ENCODE assay signal across 10 cellular contexts in the genomic region with DNA sequence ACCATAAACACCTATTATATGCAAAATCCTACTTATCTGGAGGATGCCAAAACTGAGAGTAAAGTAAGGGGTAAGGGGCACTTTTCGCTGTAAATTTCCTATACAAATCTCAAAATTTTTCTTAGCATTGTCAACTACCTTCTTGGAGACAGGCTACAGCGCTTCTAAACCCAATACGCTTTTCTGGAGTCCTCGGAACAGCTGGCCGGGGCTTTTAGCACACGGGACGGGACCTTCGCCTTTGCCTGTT. TPM values are rescaled to one million over a fixed set of nuclear protein-coding genes. Genes with fewer than 3 reads are reported as not detected.
DNase-seq lines count a peak whose midpoint lies in the region; ATAC-seq and TF ChIP-seq lines count a peak whose summit lies in the region.
"Had no signal": no experiment of that assay in that cellular context is flagged by ENCODE, and none has a peak within 500 bp of the region (broad histone marks: within the 10 kb centered on the region; RNA-seq: fewer than 3 reads in every experiment).

No MANE protein-coding gene starts in this region.

- no peak for TF ChIP-seq POLR2A in esophagus squamous epithelium (IDR thresholded peaks at IDR 0.05)

- no peak for TF ChIP-seq CTCF in esophagus squamous epithelium (IDR thresholded peaks at IDR 0.05)
- no peak for TF ChIP-seq CTCF in neural crest cell (conservative IDR thresholded peaks at IDR 0.05)

- peak overlapping the region; percentile 71 for H3K4me3 Mint-ChIP-seq in neural crest cell

- H3K36me3 ChIP-seq in esophagus squamous epithelium = no peaks in the 10 kb centered on the region

- peaks cover 98% of the 10 kb centered on the region for H3K27me3 Mint-ChIP-seq in neural crest cell (ENCODE audit: low read depth)

- H3K9me3 Mint-ChIP-seq in neural crest cell = no peaks in the 10 kb centered on the region

- no peaks in the 10 kb centered on the region for H3K36me3 Mint-ChIP-seq in neural crest cell (ENCODE audit: low read depth)

- peaks cover 25% of the 10 kb centered on the region for H3K4me1 Mint-ChIP-seq in neural crest cell

- H3K4me1 ChIP-seq in esophagus squamous epithelium = peaks cover 0 to 25% (median 19%) of the 10 kb centered on the region in 3 donors

- no peaks in the 10 kb centered on the region for H3K9me3 ChIP-seq in esophagus squamous epithelium

- intact Hi-C loops in Right ventricle myocardium inferior (cut with DNase I) = no loop called here
- intact Hi-C loops in cardiac septum (cut with DNase I) = no loop called here
- intact Hi-C loops in esophagus squamous epithelium (cut with DNase I) = no loop called here

- ATAC-seq in Right ventricle myocardium inferior (peak; percentile 24), GM21390 (IDR thresholded peaks at IDR 0.05; ENCODE audit: unreplicated experiment) (no peak), GM19328 (IDR thresholded peaks at IDR 0.05; ENCODE audit: unreplicated experiment) (no peak)

- DNase-seq in Right ventricle myocardium inferior (ENCODE audit: missing footprints) (no peak), cardiac septum (ENCODE audit: low spot score) (no peak), esophagus squamous epithelium (lab: John Stamatoyannopoulos, UW) (no peak), neural crest cell (ENCODE audit: low read depth, low spot score) (no peak), COR-L47 (lab: John Stamatoyannopoulos, UW) (no peak), GDM1 (lab: John Stamatoyannopoulos, UW) (no peak)
- DNase-seq: activated naive CD4-positive, alpha-beta T cell treated with Interleukin-2 at 50 U/mL for 16 hours had no signal

- H3K27me3 ChIP-seq in esophagus squamous epithelium = peaks cover 2 to 100% (median 22%) of the 10 kb centered on the region in 4 donors

- H3K27ac ChIP-seq in esophagus squamous epithelium = peak overlapping the region; percentile 67 to 91 (median 84)

- H3K27ac Mint-ChIP-seq in neural crest cell (ENCODE audit: unreplicated experiment) = no peak overlapping the region

- peak overlapping the region; percentile 16 to 58 (median 44) for H3K4me3 ChIP-seq in esophagus squamous epithelium

- WGBS in esophagus squamous epithelium, 2 donors = 4 to 14% methylated on average over 8 of the region's 8 CpGs

RNA-seq across cellular contexts. Expression of a gene that starts 10.4 kb away (rescaled TPM):
- total RNA-seq in Right ventricle myocardium inferior (1.6 TPM), cardiac septum (1.2 TPM), esophagus squamous epithelium (10 to 100 TPM in 1 of 4 donors, 1 to 10 TPM in 2, not detected in 1; 2.5 to 20.0 (median 8.0) TPM), neural crest cell (6.7 and 8.1 TPM in 2 replicates)

RNA-seq across cellular contexts. Expression of a gene that starts 38.2 kb away (rescaled TPM):
- total RNA-seq in Right ventricle myocardium inferior (not detected), cardiac septum (not detected), esophagus squamous epithelium (not detected), neural crest cell (not detected in 2 replicates)
- total RNA-seq: mucosa of gallbladder had no signal
